1 cellular context compared by ENCODE assay signal in the genomic region with DNA sequence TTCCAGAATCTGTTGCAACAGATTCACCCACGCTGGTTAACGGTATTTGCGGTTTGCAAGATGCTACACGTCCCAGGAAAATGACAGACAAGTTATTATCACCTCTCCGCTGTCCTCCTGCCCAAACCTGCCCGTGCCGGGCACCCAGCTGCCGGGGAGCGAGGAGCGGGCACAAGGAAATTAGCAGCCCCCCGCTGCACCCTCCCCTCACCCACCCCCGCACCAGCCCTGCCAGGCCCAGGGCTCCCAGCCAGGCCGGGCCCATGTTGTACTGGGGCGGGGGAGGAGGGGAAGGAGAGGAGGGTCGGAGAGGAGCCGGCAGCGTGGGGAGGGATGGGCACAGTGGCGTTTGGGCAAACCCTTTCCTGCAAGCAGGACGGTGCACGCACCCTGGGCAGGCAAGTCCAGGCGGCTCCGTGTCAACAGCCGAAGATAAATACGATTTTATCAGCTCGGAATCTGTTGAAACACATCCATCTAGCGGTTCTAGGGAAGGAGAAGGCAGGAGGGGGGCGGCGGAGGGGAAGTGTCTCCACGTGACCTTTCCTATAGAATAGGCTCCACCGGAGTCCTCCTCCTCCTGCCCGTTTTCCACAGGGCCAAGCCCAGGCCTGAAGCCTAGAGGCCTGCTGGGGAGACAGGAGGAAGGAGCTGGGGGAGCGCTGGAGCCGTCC.
TF ChIP-seq lines count a peak whose summit lies in the region.

No MANE protein-coding gene starts in this region.

TF ChIP-seq in H1, 55 proteins besides CTCF, POLR2A, EP300 and RAD21:
- no peak for TF ChIP-seq SRF (IDR thresholded peaks at IDR 0.05; ENCODE audit: low read depth, low read length)
- no peak for TF ChIP-seq YY1 (IDR thresholded peaks at IDR 0.05; ENCODE audit: low read depth, low read length)
- TF ChIP-seq GTF2F1 (IDR thresholded peaks at IDR 0.05; ENCODE audit: borderline replicate concordance, low read depth, low read length) = no peak
- no peak for TF ChIP-seq EZH2 (IDR thresholded peaks at IDR 0.05; ENCODE audit: low read depth, low read length, severe bottlenecking)
- TF ChIP-seq CHD2 (IDR thresholded peaks at IDR 0.05; ENCODE audit: low read length) = no peak
- no peak for TF ChIP-seq PHF8 (conservative IDR thresholded peaks at IDR 0.05; ENCODE audit: low read depth, low read length)
- no peak for TF ChIP-seq KDM1A (IDR thresholded peaks at IDR 0.05; ENCODE audit: borderline replicate concordance, low read length)
- no peak for TF ChIP-seq ASH2L (IDR thresholded peaks at IDR 0.05; ENCODE audit: low read length)
- no peak for TF ChIP-seq CHD7 (IDR thresholded peaks at IDR 0.05; ENCODE audit: insufficient replicate concordance, low read length)
- TF ChIP-seq RNF2 (IDR thresholded peaks at IDR 0.05; ENCODE audit: borderline replicate concordance, low read depth, low read length, missing control alignments, poor library complexity, severe bottlenecking) = no peak
- TF ChIP-seq NANOG (IDR thresholded peaks at IDR 0.05; ENCODE audit: insufficient read depth, low read depth, low read length, poor library complexity, severe bottlenecking) = no peak
- TF ChIP-seq TAF7 (optimal IDR thresholded peaks at IDR 0.05; ENCODE audit: borderline replicate concordance, low read depth, low read length) = no peak
- TF ChIP-seq CTBP2 (IDR thresholded peaks at IDR 0.05; ENCODE audit: borderline replicate concordance, insufficient read depth, insufficient read length, low read length) = no peak
